ENCODE assay signal across 2 cellular contexts in the genomic region with DNA sequence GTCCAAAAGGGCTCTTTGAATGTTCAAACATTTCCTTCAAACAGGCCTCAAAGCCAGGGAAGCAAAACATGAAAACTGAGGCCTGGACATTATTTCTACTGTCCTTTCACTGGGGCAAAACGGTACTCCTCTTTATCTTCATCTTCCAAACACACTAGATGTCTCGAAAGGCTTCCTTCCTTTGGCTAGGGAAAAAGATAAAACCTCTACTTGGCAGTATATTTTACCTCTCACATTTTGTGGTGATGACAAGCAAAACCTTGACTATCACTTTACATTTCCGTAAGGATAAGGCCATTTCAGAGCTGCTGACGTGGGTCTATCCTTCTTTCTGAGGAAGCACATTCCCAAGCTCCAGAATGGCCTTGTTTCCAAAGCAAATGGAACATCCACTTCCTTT.
A peak's percentile ranks its signal among the peaks of the same experiment; 100 is the strongest.
TF ChIP-seq lines count a peak whose summit lies in the region.

No MANE protein-coding gene starts in this region.

TF ChIP-seq in liver, 16 proteins besides CTCF, POLR2A, EP300 and RAD21 (continued from another document):
- TF ChIP-seq NR2F2 (IDR thresholded peaks at IDR 0.05) (peak; percentile 71), EGR1 (IDR thresholded peaks at IDR 0.05; ENCODE audit: low read depth in 2 of 2) (no peak), FOXA1 (IDR thresholded peaks at IDR 0.05) (no peak)

TF ChIP-seq in HepG2, 621 proteins besides CTCF, POLR2A, EP300 and RAD21:
- TF ChIP-seq, protein P1, sequence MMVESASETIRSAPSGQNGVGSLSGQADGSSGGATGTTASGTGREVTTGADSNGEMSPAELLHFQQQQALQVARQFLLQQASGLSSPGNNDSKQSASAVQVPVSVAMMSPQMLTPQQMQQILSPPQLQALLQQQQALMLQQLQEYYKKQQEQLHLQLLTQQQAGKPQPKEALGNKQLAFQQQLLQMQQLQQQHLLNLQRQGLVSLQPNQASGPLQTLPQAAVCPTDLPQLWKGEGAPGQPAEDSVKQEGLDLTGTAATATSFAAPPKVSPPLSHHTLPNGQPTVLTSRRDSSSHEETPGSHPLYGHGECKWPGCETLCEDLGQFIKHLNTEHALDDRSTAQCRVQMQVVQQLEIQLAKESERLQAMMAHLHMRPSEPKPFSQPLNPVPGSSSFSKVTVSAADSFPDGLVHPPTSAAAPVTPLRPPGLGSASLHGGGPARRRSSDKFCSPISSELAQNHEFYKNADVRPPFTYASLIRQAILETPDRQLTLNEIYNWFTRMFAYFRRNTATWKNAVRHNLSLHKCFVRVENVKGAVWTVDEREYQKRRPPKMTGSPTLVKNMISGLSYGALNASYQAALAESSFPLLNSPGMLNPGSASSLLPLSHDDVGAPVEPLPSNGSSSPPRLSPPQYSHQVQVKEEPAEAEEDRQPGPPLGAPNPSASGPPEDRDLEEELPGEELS (CRISPR knock-in tag; IDR thresholded peaks at IDR 0.05) = no peak
- TF ChIP-seq, protein P2, sequence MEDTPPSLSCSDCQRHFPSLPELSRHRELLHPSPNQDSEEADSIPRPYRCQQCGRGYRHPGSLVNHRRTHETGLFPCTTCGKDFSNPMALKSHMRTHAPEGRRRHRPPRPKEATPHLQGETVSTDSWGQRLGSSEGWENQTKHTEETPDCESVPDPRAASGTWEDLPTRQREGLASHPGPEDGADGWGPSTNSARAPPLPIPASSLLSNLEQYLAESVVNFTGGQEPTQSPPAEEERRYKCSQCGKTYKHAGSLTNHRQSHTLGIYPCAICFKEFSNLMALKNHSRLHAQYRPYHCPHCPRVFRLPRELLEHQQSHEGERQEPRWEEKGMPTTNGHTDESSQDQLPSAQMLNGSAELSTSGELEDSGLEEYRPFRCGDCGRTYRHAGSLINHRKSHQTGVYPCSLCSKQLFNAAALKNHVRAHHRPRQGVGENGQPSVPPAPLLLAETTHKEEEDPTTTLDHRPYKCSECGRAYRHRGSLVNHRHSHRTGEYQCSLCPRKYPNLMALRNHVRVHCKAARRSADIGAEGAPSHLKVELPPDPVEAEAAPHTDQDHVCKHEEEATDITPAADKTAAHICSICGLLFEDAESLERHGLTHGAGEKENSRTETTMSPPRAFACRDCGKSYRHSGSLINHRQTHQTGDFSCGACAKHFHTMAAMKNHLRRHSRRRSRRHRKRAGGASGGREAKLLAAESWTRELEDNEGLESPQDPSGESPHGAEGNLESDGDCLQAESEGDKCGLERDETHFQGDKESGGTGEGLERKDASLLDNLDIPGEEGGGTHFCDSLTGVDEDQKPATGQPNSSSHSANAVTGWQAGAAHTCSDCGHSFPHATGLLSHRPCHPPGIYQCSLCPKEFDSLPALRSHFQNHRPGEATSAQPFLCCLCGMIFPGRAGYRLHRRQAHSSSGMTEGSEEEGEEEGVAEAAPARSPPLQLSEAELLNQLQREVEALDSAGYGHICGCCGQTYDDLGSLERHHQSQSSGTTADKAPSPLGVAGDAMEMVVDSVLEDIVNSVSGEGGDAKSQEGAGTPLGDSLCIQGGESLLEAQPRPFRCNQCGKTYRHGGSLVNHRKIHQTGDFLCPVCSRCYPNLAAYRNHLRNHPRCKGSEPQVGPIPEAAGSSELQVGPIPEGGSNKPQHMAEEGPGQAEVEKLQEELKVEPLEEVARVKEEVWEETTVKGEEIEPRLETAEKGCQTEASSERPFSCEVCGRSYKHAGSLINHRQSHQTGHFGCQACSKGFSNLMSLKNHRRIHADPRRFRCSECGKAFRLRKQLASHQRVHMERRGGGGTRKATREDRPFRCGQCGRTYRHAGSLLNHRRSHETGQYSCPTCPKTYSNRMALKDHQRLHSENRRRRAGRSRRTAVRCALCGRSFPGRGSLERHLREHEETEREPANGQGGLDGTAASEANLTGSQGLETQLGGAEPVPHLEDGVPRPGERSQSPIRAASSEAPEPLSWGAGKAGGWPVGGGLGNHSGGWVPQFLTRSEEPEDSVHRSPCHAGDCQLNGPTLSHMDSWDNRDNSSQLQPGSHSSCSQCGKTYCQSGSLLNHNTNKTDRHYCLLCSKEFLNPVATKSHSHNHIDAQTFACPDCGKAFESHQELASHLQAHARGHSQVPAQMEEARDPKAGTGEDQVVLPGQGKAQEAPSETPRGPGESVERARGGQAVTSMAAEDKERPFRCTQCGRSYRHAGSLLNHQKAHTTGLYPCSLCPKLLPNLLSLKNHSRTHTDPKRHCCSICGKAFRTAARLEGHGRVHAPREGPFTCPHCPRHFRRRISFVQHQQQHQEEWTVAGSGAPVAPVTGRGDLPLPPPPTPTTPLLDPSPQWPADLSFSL (CRISPR knock-in tag; IDR thresholded peaks at IDR 0.05) = no peak
- TF ChIP-seq GLI4 (CRISPR knock-in tag; IDR thresholded peaks at IDR 0.05; ENCODE audit: borderline replicate concordance) = no peak
- no peak for TF ChIP-seq SIN3B (IDR thresholded peaks at IDR 0.05; ENCODE audit: low read length)
- TF ChIP-seq ZNF761 (CRISPR knock-in tag; conservative IDR thresholded peaks at IDR 0.05) = no peak
- no peak for TF ChIP-seq SNAPC2 (CRISPR knock-in tag; IDR thresholded peaks at IDR 0.05)
- TF ChIP-seq, protein P3, sequence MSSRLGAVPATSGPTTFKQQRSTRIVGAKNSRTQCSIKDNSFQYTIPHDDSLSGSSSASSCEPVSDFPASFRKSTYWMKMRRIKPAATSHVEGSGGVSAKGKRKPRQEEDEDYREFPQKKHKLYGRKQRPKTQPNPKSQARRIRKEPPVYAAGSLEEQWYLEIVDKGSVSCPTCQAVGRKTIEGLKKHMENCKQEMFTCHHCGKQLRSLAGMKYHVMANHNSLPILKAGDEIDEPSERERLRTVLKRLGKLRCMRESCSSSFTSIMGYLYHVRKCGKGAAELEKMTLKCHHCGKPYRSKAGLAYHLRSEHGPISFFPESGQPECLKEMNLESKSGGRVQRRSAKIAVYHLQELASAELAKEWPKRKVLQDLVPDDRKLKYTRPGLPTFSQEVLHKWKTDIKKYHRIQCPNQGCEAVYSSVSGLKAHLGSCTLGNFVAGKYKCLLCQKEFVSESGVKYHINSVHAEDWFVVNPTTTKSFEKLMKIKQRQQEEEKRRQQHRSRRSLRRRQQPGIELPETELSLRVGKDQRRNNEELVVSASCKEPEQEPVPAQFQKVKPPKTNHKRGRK (CRISPR knock-in tag; IDR thresholded peaks at IDR 0.05) = no peak
- TF ChIP-seq AFF4 (CRISPR knock-in tag; IDR thresholded peaks at IDR 0.05) = no peak
- no peak for TF ChIP-seq GFI1 (CRISPR knock-in tag; IDR thresholded peaks at IDR 0.05; ENCODE audit: borderline replicate concordance)
- no peak for TF ChIP-seq ARNT (IDR thresholded peaks at IDR 0.05)
- no peak for TF ChIP-seq ZNF274 (CRISPR knock-in tag; IDR thresholded peaks at IDR 0.05)
- no peak for TF ChIP-seq GTF3A (CRISPR knock-in tag; conservative IDR thresholded peaks at IDR 0.05)
- no peak for TF ChIP-seq ZNF615 (CRISPR knock-in tag; IDR thresholded peaks at IDR 0.05; ENCODE audit: borderline replicate concordance)
- TF ChIP-seq SCMH1 (CRISPR knock-in tag; IDR thresholded peaks at IDR 0.05; ENCODE audit: borderline replicate concordance) = no peak
- no peak for TF ChIP-seq ZHX1 (CRISPR knock-in tag; IDR thresholded peaks at IDR 0.05; ENCODE audit: low read depth)
- no peak for TF ChIP-seq NFKB2 (CRISPR knock-in tag; IDR thresholded peaks at IDR 0.05; ENCODE audit: borderline replicate concordance)
- no peak for TF ChIP-seq NR1H2 (CRISPR knock-in tag; IDR thresholded peaks at IDR 0.05; ENCODE audit: borderline replicate concordance, low read depth)
- no peak for TF ChIP-seq MAX (IDR thresholded peaks at IDR 0.05)
